Comparison of ENCODE assay signal across 8 cellular contexts in genomic region chr17:39754161-39754957, GRCh38. TPM values are rescaled to one million over a fixed set of nuclear protein-coding genes. Genes with fewer than 3 reads are reported as not detected.
DNase-seq lines count a peak whose midpoint lies in the region; ATAC-seq and TF ChIP-seq lines count a peak whose summit lies in the region.

No MANE protein-coding gene starts in this region.

- TF ChIP-seq POLR2A in GM19193 (IDR thresholded peaks at IDR 0.05; ENCODE audit: extremely low read depth, insufficient read depth, insufficient read length), result peak; percentile 62

- intact Hi-C loops in colonic mucosa (cut with DNase I) (loop anchor here (5.0 kb wide), 2 partner anchors 132 to 202 kb away; no protein-coding TSS in a partner anchor), left lung (cut with DNase I) (no loop called here)

- ATAC-seq in HG03378 (IDR thresholded peaks at IDR 0.05; ENCODE audit: unreplicated experiment) (peak; percentile 54), left lung (peak; percentile 93)

- H3K9ac ChIP-seq in BLaER1 (peak overlapping the region; percentile 91), colonic mucosa (ENCODE audit: low read depth in 2 of 2, low read length in 2 of 2) (peak overlapping the region; percentile 87 to 93)

- H3K4me3 ChIP-seq in BLaER1, result peak overlapping the region; percentile 63
- H3K4me3 ChIP-seq in colonic mucosa, result peak overlapping the region; percentile 51
- peak overlapping the region; percentile 59 to 67 for H3K4me3 ChIP-seq in left lung

- H3K27me3 ChIP-seq in BLaER1 (no peaks in the 10 kb centered on the region), colonic mucosa (no peaks in the 10 kb centered on the region), left lung (peaks cover 0 to under 1% of the 10 kb centered on the region in 2 donors)

- H4K20me1 ChIP-seq in BLaER1, result no peaks in the 10 kb centered on the region

- H3K9me3 ChIP-seq in BLaER1, result no peaks in the 10 kb centered on the region
- no peaks in the 10 kb centered on the region for H3K9me3 ChIP-seq in colonic mucosa
- H3K9me3 ChIP-seq in left lung, result no peaks in the 10 kb centered on the region

- peak overlapping the region; percentile 93 for H3K4me2 ChIP-seq in BLaER1

- peak; percentile 79 to 91 for DNase-seq in NCI-H524 (lab: John Stamatoyannopoulos, UW)
- DNase-seq in activated CD4-positive, alpha-beta T cell treated with anti-CD3 and anti-CD28 coated beads for 48 hours, result peak; percentile 96
- DNase-seq in colonic mucosa, result peak; percentile 94
- DNase-seq in left lung, result peak; percentile 97 to 100
- DNase-seq in stimulated activated CD4-positive, alpha-beta T cell treated with anti-CD3 and anti-CD28 coated beads, Interleukin-2, amount 100 ng/mL, for 4 hours (ENCODE audit: low read depth), result peak; percentile 91

- peak; percentile 94 for TF ChIP-seq CTCF in colonic mucosa (IDR thresholded peaks at IDR 0.05)
- peak; percentile 96 to 99 for TF ChIP-seq CTCF in left lung (IDR thresholded peaks at IDR 0.05)

- H3K27ac ChIP-seq in BLaER1 (peak overlapping the region; percentile 99), colonic mucosa (peak overlapping the region; percentile 81), left lung (peak overlapping the region; percentile 94 to 99)

- H3K4me1 ChIP-seq in BLaER1, result peaks cover 85% of the 10 kb centered on the region
- H3K4me1 ChIP-seq in colonic mucosa, result no peaks in the 10 kb centered on the region
- peaks cover 0 to 23% of the 10 kb centered on the region in 2 donors for H3K4me1 ChIP-seq in left lung

- H3K36me3 ChIP-seq in BLaER1, result no peaks in the 10 kb centered on the region
- H3K36me3 ChIP-seq in colonic mucosa, result no peaks in the 10 kb centered on the region
- H3K36me3 ChIP-seq in left lung, result no peaks in the 10 kb centered on the region

RNA-seq across cellular contexts. Expression of gene GRB7, which starts 16.6 kb away (rescaled TPM):
- 10 to 100 TPM; 22.4 to 40.9 TPM for total RNA-seq in colonic mucosa
- 10 to 100 TPM; 12.4 to 31.9 TPM for total RNA-seq in left lung

RNA-seq across cellular contexts. Expression of gene MIEN1, which starts 24.0 kb away (rescaled TPM):
- total RNA-seq in colonic mucosa (100 to 1,000 TPM in 1 of 2 donors, 10 to 100 TPM in 1; 74.1 to 103 TPM), left lung (10 to 100 TPM; 45.6 to 57.9 TPM)

RNA-seq across cellular contexts. Expression of gene ERBB2, which starts 54.5 kb away (rescaled TPM):
- 100 to 1,000 TPM; 153 to 174 TPM for total RNA-seq in colonic mucosa
- total RNA-seq in left lung, result 100 to 1,000 TPM in 1 of 2 donors, 10 to 100 TPM in 1; 65.1 to 137 TPM

Comparison
In these comparisons a context has a peak if more than half of its experiments do, and no peak if none do; other contexts are left out.
1. Peak in every context shown above with its lines: DNase-seq, ATAC-seq, H3K4me3 ChIP-seq and H3K27ac ChIP-seq.